9 cellular contexts compared by ENCODE assay signal in genomic region chr18:74292541-74292858, GRCh38. TPM values are rescaled to one million over a fixed set of nuclear protein-coding genes. Genes with fewer than 3 reads are reported as not detected.
A peak's percentile ranks its signal among the peaks of the same experiment; 100 is the strongest.
DNase-seq lines count a peak whose midpoint lies in the region; ATAC-seq and TF ChIP-seq lines count a peak whose summit lies in the region.
"Had no signal": no experiment of that assay in that cellular context is flagged by ENCODE, and none has a peak within 500 bp of the region (broad histone marks: within the 10 kb centered on the region; RNA-seq: fewer than 3 reads in every experiment).

No MANE protein-coding gene starts in this region.

- H3K4me3 Mint-ChIP-seq in CD14-positive monocyte (peak overlapping the region; percentile 95 to 100), T-cell (peak overlapping the region in 1 of 3 donors; percentile 83)

- no peak for TF ChIP-seq CTCF in CD14-positive monocyte (IDR thresholded peaks at IDR 0.05)
- no peak for TF ChIP-seq CTCF in MM.1S (IDR thresholded peaks at IDR 0.05; ENCODE audit: low read length)

- no peak overlapping the region for H3K27ac ChIP-seq in MM.1S (ENCODE audit: low read length)
- H3K27ac ChIP-seq in ectodermal cell (ENCODE audit: insufficient read depth, low read depth, low read length, poor library complexity, severe bottlenecking), result no peak overlapping the region

- H3K27me3 Mint-ChIP-seq in CD14-positive monocyte (ENCODE audit: low read depth in 3 of 3) (peaks cover 0 to 4% (median 3%) of the 10 kb centered on the region in 3 donors), T-cell (no peaks in the 10 kb centered on the region)

- no peaks in the 10 kb centered on the region for H3K36me3 Mint-ChIP-seq in CD14-positive monocyte
- no peaks in the 10 kb centered on the region for H3K36me3 Mint-ChIP-seq in T-cell

- H3K4me1 ChIP-seq in MM.1S (ENCODE audit: low read length), result 0 out of 2 replicates have a peak, but pooled peaks cover 12% of the 10 kb centered on the region
- no peaks in the 10 kb centered on the region for H3K4me1 ChIP-seq in ectodermal cell (ENCODE audit: control insufficient read depth, insufficient read depth, low read length)
- peaks cover 8% of the 10 kb centered on the region for H3K4me1 ChIP-seq in neuron (ENCODE audit: insufficient read depth, low read length)

- H3K27ac Mint-ChIP-seq in CD14-positive monocyte, result peak overlapping the region in 3 of 7 donors; percentile 84 to 89 (median 86)
- H3K27ac Mint-ChIP-seq in T-cell, result peak overlapping the region in 1 of 2 donors; percentile 84

- H3K4me3 ChIP-seq in MM.1S (ENCODE audit: low read length) (peak overlapping the region; percentile 96), ectodermal cell (ENCODE audit: insufficient read depth, low read depth, low read length) (peak overlapping the region; percentile 77), neuron (ENCODE audit: low read length) (peak overlapping the region; percentile 96)

- DNase-seq in CD14-positive monocyte (ENCODE audit: low spot score), result no peak
- DNase-seq in MM.1S, result no peak
- no peak for DNase-seq in stimulated activated CD4-positive, alpha-beta T cell treated with anti-CD3 and anti-CD28 coated beads, Interleukin-4, amount 100 ng/mL, for 1 hour
- no peak for DNase-seq in T-cell

- H3K4me1 Mint-ChIP-seq in CD14-positive monocyte, result peaks cover 28% of the 10 kb centered on the region
- H3K4me1 Mint-ChIP-seq in T-cell, result peaks cover 9 to 18% (median 14%) of the 10 kb centered on the region in 3 donors

- no peaks in the 10 kb centered on the region for H3K36me3 ChIP-seq in MM.1S (replicated peaks; ENCODE audit: insufficient read depth, low read length)
- H3K36me3 ChIP-seq in ectodermal cell (ENCODE audit: control insufficient read depth, insufficient read depth, low read length), result no peaks in the 10 kb centered on the region
- no peaks in the 10 kb centered on the region for H3K36me3 ChIP-seq in neuron (ENCODE audit: insufficient read depth, low read length)

- CTCF ChIA-PET in T-cell (lab: Charles Lee), result no interaction called here

- H3K9me2 ChIP-seq in MM.1S (replicated peaks; ENCODE audit: insufficient read depth, low read length), result no peaks in the 10 kb centered on the region

- H3K4me2 ChIP-seq in MM.1S (ENCODE audit: low read depth, low read length), result peak overlapping the region; percentile 46

- POLR2A ChIA-PET in T-cell (lab: Charles Lee), result no interaction called here

- peak overlapping the region; percentile 41; the same call in 1 of the 2 replicates for H3K9ac ChIP-seq in MM.1S (ENCODE audit: low read length)

- intact Hi-C loops in CD14-positive monocyte (cut with micrococcal nuclease), result loop anchor here (5.0 kb wide), 3 partner anchors 40 to 205 kb away; partner anchors contain the start of genes CNDP2 (in 1 of the 2), FBXO15 (in 1 of the 2) and TIMM21 (in 1 of the 2)

- H3F3A ChIP-seq in MM.1S (ENCODE audit: insufficient read depth, low read length), result no peaks in the 10 kb centered on the region; the same call in 1 of the 2 replicates

- H2AFZ ChIP-seq in MM.1S (ENCODE audit: low read length) (peak overlapping the region; percentile 69), neuron (ENCODE audit: low read depth, low read length) (peak overlapping the region; percentile 99)

- WGBS in ectodermal cell, 2 experiments, result 48 to 49% methylated on average over 4 of the region's 4 CpGs

- H3K9me3 ChIP-seq in MM.1S (replicated peaks; ENCODE audit: insufficient read depth, low read length) (no peaks in the 10 kb centered on the region), ectodermal cell (ENCODE audit: control insufficient read depth, low read length) (no peaks in the 10 kb centered on the region), neuron (ENCODE audit: low read length) (peaks cover 2% of the 10 kb centered on the region)

- H4K20me1 ChIP-seq in MM.1S (ENCODE audit: insufficient read depth, low read length), result no peaks in the 10 kb centered on the region

- peaks cover 38% of the 10 kb centered on the region for H3K79me2 ChIP-seq in MM.1S (ENCODE audit: low read length)

- H3K27me3 ChIP-seq in MM.1S (replicated peaks; ENCODE audit: insufficient read depth, low read length) (no peaks in the 10 kb centered on the region), ectodermal cell (ENCODE audit: control insufficient read depth, insufficient read depth, low read length, poor library complexity, severe bottlenecking) (peaks cover 13% of the 10 kb centered on the region), neuron (ENCODE audit: insufficient read depth, low read length) (peaks cover 6% of the 10 kb centered on the region)

- H3K9me3 Mint-ChIP-seq in CD14-positive monocyte (peaks cover 0 to 2% (median 0%) of the 10 kb centered on the region in 7 donors), T-cell (no peaks in the 10 kb centered on the region)

- no peak for ATAC-seq in esophagus mucosa
- ATAC-seq in T-cell (replicated peaks in 1 of 4), result no peak
- ATAC-seq in GM19397 (IDR thresholded peaks at IDR 0.05; ENCODE audit: unreplicated experiment), result no peak

RNA-seq across cellular contexts. Expression of gene CYB5A, which starts 0.7 kb away (rescaled TPM):
- 10 to 100 TPM; 22.4 to 27.6 TPM for polyA plus RNA-seq in CD14-positive monocyte
- polyA plus RNA-seq in ectodermal cell (2013, experiment 1 of 4), result 25.6 TPM
- 28.1 TPM for polyA plus RNA-seq in ectodermal cell (2013, experiment 2 of 4)
- polyA plus RNA-seq in ectodermal cell (2013, experiment 3 of 4), result 28.5 TPM
- 30.0 TPM for polyA plus RNA-seq in ectodermal cell (2013, experiment 4 of 4)
- total RNA-seq in esophagus mucosa (74.4 TPM), T-cell (10 to 100 TPM; 14.4 to 28.8 (median 25.1) TPM)

RNA-seq across cellular contexts. Expression of gene C18orf63, which starts 23.1 kb away (rescaled TPM):
- not detected for polyA plus RNA-seq in CD14-positive monocyte
- not detected for polyA plus RNA-seq in ectodermal cell (2013, experiment 1 of 4)
- not detected for polyA plus RNA-seq in ectodermal cell (2013, experiment 2 of 4)
- not detected for polyA plus RNA-seq in ectodermal cell (2013, experiment 3 of 4)
- polyA plus RNA-seq in ectodermal cell (2013, experiment 4 of 4), result not detected
- total RNA-seq in esophagus mucosa, result not detected
- total RNA-seq in T-cell, result not detected
- total RNA-seq: myocyte had no signal
